Comparison of ENCODE assay signal across 10 cellular contexts in genomic region chr2:201854221-201854801, GRCh38.
DNase-seq lines count a peak whose midpoint lies in the region; TF ChIP-seq lines count a peak whose summit lies in the region.
"Had no signal": no experiment of that assay in that cellular context is flagged by ENCODE, and none has a peak within 500 bp of the region (broad histone marks: within the 10 kb centered on the region; RNA-seq: fewer than 3 reads in every experiment).

No MANE protein-coding gene starts in this region.

- TF ChIP-seq CTCF in GM13976 (IDR thresholded peaks at IDR 0.05; ENCODE audit: borderline replicate concordance, control extremely low read depth, extremely low read depth, insufficient read depth, missing control alignments) = no peak

- in situ Hi-C loops in GM13976 (cut with MboI; ENCODE audit: low sequenced_read_pairs, unreplicated experiment) = loop anchor here (10.0 kb wide), 1 partner anchor 340 kb away; no protein-coding TSS in a partner anchor

- DNase-seq in DMS53 (lab: John Stamatoyannopoulos, UW) (peak; percentile 19), DMS53 treated with DMSO at 0.1 percent for 48 hours (lab: John Stamatoyannopoulos, UW; ENCODE audit: unreplicated experiment) (no peak), SW 1271 (lab: John Stamatoyannopoulos, UW) (peak; percentile 50 to 85), fibroblast of the conjunctiva (ENCODE audit: low read depth) (peak; percentile 88), smooth muscle cell of the brain vasculature (ENCODE audit: low read depth, low spot score) (peak; percentile 62), GM13976 (ENCODE audit: low spot score) (no peak), NCI-H510A treated with DMSO at 0.1 percent for 48 hours (lab: John Stamatoyannopoulos, UW) (no peak)
- DNase-seq in stimulated activated CD4-positive, alpha-beta T cell treated with anti-CD3 and anti-CD28 coated beads, Interleukin-2, amount 100 ng/mL, for 48 hours = no peak
- DNase-seq: stimulated activated CD4-positive, alpha-beta T cell treated with anti-CD3 and anti-CD28 coated beads, Interleukin-4, amount 100 ng/mL, for 1 hour; thyroid gland had no signal

Comparison
In these comparisons a context has a peak if more than half of its experiments do, and no peak if none do; other contexts are left out.
1. DNase-seq: peak in DMS53 (single experiment), SW 1271 (2 of 2), fibroblast of the conjunctiva (single experiment) and smooth muscle cell of the brain vasculature (single experiment); none in DMS53 treated with DMSO at 0.1 percent for 48 hours (single experiment), GM13976 (single experiment), NCI-H510A treated with DMSO at 0.1 percent for 48 hours (single experiment) and stimulated activated CD4-positive, alpha-beta T cell treated with anti-CD3 and anti-CD28 coated beads, Interleukin-2, amount 100 ng/mL, for 48 hours (0 of 2).